In the genomic region with DNA sequence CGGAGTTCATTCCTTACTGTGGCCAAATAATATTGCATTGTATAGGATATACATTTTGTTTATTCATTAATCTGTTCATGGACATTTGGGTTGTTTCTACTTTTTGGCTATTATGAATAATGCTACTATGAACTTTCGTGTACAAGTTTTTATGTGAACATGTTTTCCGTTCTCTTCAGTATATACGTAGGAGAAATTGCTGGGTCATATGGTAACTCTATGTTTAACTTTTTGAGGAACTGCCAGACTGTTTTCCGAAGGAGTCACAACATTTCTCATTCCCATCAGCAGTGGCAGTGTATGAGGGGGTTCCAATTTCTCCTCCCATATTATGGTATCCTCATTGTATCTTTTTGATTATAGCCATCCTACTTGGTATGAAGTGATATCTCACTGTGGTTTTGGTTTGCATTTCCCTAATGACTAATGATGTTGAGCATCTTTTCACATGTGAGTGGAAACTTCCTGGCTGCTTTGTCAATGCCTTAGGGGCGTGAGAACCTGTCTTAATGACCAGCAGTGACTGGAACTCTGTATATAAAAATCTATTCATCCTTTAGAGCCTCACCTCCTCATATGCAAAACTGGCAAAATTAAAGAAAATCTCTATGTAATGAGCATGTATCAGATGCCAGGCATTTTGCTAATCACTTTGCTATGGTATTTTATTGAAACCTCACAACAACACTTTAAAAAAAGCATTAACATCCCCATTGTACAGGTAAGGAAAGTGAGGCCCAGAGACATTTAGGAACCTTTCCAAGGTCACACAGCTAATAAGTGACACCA, we compare ENCODE assay signal across 11 cellular contexts. TPM values are rescaled to one million over a fixed set of nuclear protein-coding genes. Genes with fewer than 3 reads are reported as not detected.
DNase-seq lines count a peak whose midpoint lies in the region; ATAC-seq, FAIRE-seq and TF ChIP-seq lines count a peak whose summit lies in the region.
"Had no signal": no experiment of that assay in that cellular context is flagged by ENCODE, and none has a peak within 500 bp of the region (broad histone marks: within the 10 kb centered on the region; RNA-seq: fewer than 3 reads in every experiment).

No MANE protein-coding gene starts in this region.

- no peaks in the 10 kb centered on the region for H3K27me3 ChIP-seq in effector memory CD4-positive, alpha-beta T cell (replicated peaks; ENCODE audit: control insufficient read depth, insufficient read depth, low read length, poor library complexity, severe bottlenecking)
- H3K27me3 ChIP-seq: vagina had no signal

- FAIRE-seq in RCC 7860 (lab: Jason Lieb, UNC) = no peak

- H3K36me3 Mint-ChIP-seq in chondrocyte (ENCODE audit: low read depth) = no peaks in the 10 kb centered on the region

- no peak overlapping the region for H3K27ac ChIP-seq in effector memory CD4-positive, alpha-beta T cell (ENCODE audit: insufficient read depth, low read length, poor library complexity, severe bottlenecking)
- H3K27ac ChIP-seq: vagina had no signal

- no peaks in the 10 kb centered on the region for H3K9me3 ChIP-seq in effector memory CD4-positive, alpha-beta T cell (ENCODE audit: control insufficient read depth, low read length)
- H3K9me3 ChIP-seq: vagina had no signal

- no peaks in the 10 kb centered on the region for H3K36me3 ChIP-seq in effector memory CD4-positive, alpha-beta T cell (ENCODE audit: control insufficient read depth, insufficient read depth, low read length)

- DNase-seq in activated CD4-positive, alpha-beta T cell treated with anti-CD3 and anti-CD28 coated beads for 48 hours = peak; percentile 36
- DNase-seq in activated CD4-positive, alpha-beta T cell treated with anti-CD3 and anti-CD28 coated beads, Interleukin-2, amount 50 U/mL, for 4 hours = no peak
- DNase-seq in RCC 7860 (ENCODE audit: low spot score) = peak; percentile 60
- no peak for DNase-seq in effector memory CD4-positive, alpha-beta T cell
- peak; percentile 41 for DNase-seq in stimulated activated CD4-positive, alpha-beta T cell treated with anti-CD3 and anti-CD28 coated beads, Interleukin-4, amount 100 ng/mL, for 24 hours
- DNase-seq in chondrocyte (ENCODE audit: low spot score) = no peak

- H3K4me1 Mint-ChIP-seq in chondrocyte (ENCODE audit: low read depth) = peaks cover 41% of the 10 kb centered on the region
- H3K4me1 Mint-ChIP-seq: neural crest cell had no signal

- H3K27ac Mint-ChIP-seq in chondrocyte (ENCODE audit: unreplicated experiment) = no peak overlapping the region

- no peak overlapping the region for H3K4me3 Mint-ChIP-seq in chondrocyte (ENCODE audit: unreplicated experiment)
- H3K4me3 Mint-ChIP-seq: neural crest cell had no signal

- H3K27me3 Mint-ChIP-seq in chondrocyte (ENCODE audit: low read depth) = peaks cover under 1% of the 10 kb centered on the region

- peak overlapping the region; percentile 13 for H3K4me3 ChIP-seq in effector memory CD4-positive, alpha-beta T cell (ENCODE audit: insufficient read depth, low read depth, low read length, poor library complexity, severe bottlenecking)
- H3K4me3 ChIP-seq: vagina had no signal

- peaks cover 44% of the 10 kb centered on the region for H3K4me1 ChIP-seq in effector memory CD4-positive, alpha-beta T cell (ENCODE audit: control insufficient read depth, insufficient read depth, low read length, poor library complexity, severe bottlenecking)

- ATAC-seq in GM18870 (IDR thresholded peaks at IDR 0.05; ENCODE audit: unreplicated experiment) = no peak
- no peak for ATAC-seq in HG03025 (IDR thresholded peaks at IDR 0.05; ENCODE audit: low FRiP score, unreplicated experiment)
- ATAC-seq: HCT116 had no signal

- H3K9me3 Mint-ChIP-seq in chondrocyte (ENCODE audit: low read depth) = peaks cover 6% of the 10 kb centered on the region
- H3K9me3 Mint-ChIP-seq: neural crest cell had no signal

- TF ChIP-seq CTCF in chondrocyte (IDR thresholded peaks at IDR 0.05) = no peak

RNA-seq across cellular contexts. Expression of gene TGFBR1, which starts 47.8 kb away (rescaled TPM):
- 71.1 to 109 TPM (median 105 TPM) in 3 replicates for total RNA-seq in chondrocyte

Comparison
In these comparisons a context has a peak if more than half of its experiments do, and no peak if none do; other contexts are left out.
1. DNase-seq: peak in activated CD4-positive, alpha-beta T cell treated with anti-CD3 and anti-CD28 coated beads for 48 hours (single experiment), RCC 7860 (single experiment) and stimulated activated CD4-positive, alpha-beta T cell treated with anti-CD3 and anti-CD28 coated beads, Interleukin-4, amount 100 ng/mL, for 24 hours (single experiment); none in activated CD4-positive, alpha-beta T cell treated with anti-CD3 and anti-CD28 coated beads, Interleukin-2, amount 50 U/mL, for 4 hours (0 of 2), effector memory CD4-positive, alpha-beta T cell (0 of 3) and chondrocyte (single experiment).